Comparison of ENCODE assay signal across 8 cellular contexts in the genomic region with DNA sequence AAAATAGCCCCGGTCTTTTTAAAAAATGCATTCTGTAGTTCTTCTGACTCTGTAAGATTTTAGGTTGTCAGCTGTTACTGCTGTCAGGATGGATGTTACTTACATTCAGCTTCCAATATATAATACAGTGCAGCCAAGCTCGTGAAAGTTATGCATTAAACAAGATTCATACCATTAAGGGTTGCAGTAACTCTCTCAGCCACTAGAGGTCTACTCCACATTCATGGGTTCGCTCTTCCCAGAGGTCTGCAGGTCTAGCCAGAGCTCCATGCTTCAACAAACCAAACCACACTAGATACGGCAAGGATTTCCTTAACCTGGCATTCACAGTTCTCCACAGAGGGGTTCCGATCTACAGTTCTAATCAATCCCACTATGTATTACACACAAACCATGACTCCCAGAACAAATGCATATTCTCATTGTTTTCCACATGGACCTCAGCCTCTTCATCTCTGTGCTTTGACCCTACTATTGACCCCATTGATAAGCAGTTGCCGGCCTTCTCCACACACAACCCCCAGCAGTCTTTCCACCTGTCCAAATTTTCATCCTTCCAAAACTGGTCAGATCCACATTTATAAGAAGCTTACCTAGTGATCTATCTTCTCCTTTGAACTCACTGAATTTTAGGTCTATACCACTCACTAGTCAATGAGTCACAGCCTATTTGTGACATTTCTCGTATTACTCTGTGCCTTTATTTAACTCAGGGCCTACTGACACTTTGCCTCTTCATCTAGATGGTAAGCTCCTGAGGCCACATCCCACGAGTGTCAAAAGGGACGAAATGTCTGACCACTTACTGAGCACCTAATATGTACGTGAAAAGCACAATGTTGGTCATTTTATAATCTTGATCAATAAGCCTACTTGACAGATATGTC. TPM values are rescaled to one million over a fixed set of nuclear protein-coding genes. Genes with fewer than 3 reads are reported as not detected.
DNase-seq lines count a peak whose midpoint lies in the region; ATAC-seq and TF ChIP-seq lines count a peak whose summit lies in the region.

No MANE protein-coding gene starts in this region.

- H3K36me3 ChIP-seq in Peyer's patch: no peaks in the 10 kb centered on the region
- no peaks in the 10 kb centered on the region for H3K36me3 ChIP-seq in esophagus squamous epithelium
- H3K36me3 ChIP-seq in aorta (ENCODE audit: control insufficient read depth in 1 of 2, insufficient read depth in 2 of 2, low read length in 1 of 2): no peaks in the 10 kb centered on the region

- H3K4me3 ChIP-seq in Peyer's patch: no peak overlapping the region
- no peak overlapping the region for H3K4me3 ChIP-seq in esophagus squamous epithelium
- no peak overlapping the region for H3K4me3 ChIP-seq in retinal pigment epithelial cell (ENCODE audit: low read length)
- no peak overlapping the region for H3K4me3 ChIP-seq in aorta (ENCODE audit: low read length in 2 of 2)

- no peak overlapping the region for H3K4me3 Mint-ChIP-seq in CD4-positive, alpha-beta T cell

- H3K9me3 ChIP-seq in CD4-positive, alpha-beta T cell (ENCODE audit: control insufficient read depth, low read length): no peaks in the 10 kb centered on the region
- no peaks in the 10 kb centered on the region for H3K9me3 ChIP-seq in Peyer's patch
- H3K9me3 ChIP-seq in esophagus squamous epithelium: no peaks in the 10 kb centered on the region
- no peaks in the 10 kb centered on the region for H3K9me3 ChIP-seq in aorta (ENCODE audit: control insufficient read depth, low read length)

- H3K36me3 Mint-ChIP-seq in CD4-positive, alpha-beta T cell (ENCODE audit: low read depth): no peaks in the 10 kb centered on the region

- CTCF ChIA-PET in CD4-positive, alpha-beta T cell (lab: Charles Lee): interaction anchor here (1.0 to 1.1 kb wide), 4 partner anchors 12 to 17 kb away, joined by 4 to 6 read pairs (median 4); no protein-coding TSS in a partner anchor

- no peaks in the 10 kb centered on the region for H3K4me1 Mint-ChIP-seq in CD4-positive, alpha-beta T cell (ENCODE audit: low read depth)

- TF ChIP-seq POLR2A in Peyer's patch (IDR thresholded peaks at IDR 0.05): no peak
- TF ChIP-seq POLR2A in esophagus squamous epithelium (IDR thresholded peaks at IDR 0.05): no peak

- peaks cover 9% of the 10 kb centered on the region for H3K27me3 Mint-ChIP-seq in CD4-positive, alpha-beta T cell

- no peak for DNase-seq in CD4-positive, alpha-beta T cell
- DNase-seq in GM13977 (ENCODE audit: low spot score): peak; percentile 49
- no peak for DNase-seq in Peyer's patch
- no peak for DNase-seq in esophagus squamous epithelium (lab: John Stamatoyannopoulos, UW)
- DNase-seq in retinal pigment epithelial cell (ENCODE audit: low read depth): no peak
- no peak for DNase-seq in aorta

- POLR2A ChIA-PET in CD4-positive, alpha-beta T cell (lab: Charles Lee): no interaction called here

- TF ChIP-seq CTCF in CD4-positive, alpha-beta T cell (IDR thresholded peaks at IDR 0.05): peak; percentile 65
- TF ChIP-seq CTCF in GM13977 (IDR thresholded peaks at IDR 0.05; ENCODE audit: extremely low read depth, insufficient read depth, missing control alignments): peak; percentile 76
- peak in 5 of 6 experiments; percentile 14 to 56 (median 48) for TF ChIP-seq CTCF in Peyer's patch (IDR thresholded peaks at IDR 0.05)
- peak in 5 of 6 experiments; percentile 35 to 59 (median 48) for TF ChIP-seq CTCF in esophagus squamous epithelium (IDR thresholded peaks at IDR 0.05)
- peak; percentile 80 for TF ChIP-seq CTCF in retinal pigment epithelial cell (conservative IDR thresholded peaks at IDR 0.05; ENCODE audit: low read depth, low read length)

- 85 to 86% methylated on average over 10 of the region's 10 CpGs for WGBS in esophagus squamous epithelium, 2 donors
- WGBS in aorta, 2 donors: 89 to 90% methylated on average over 10 of the region's 10 CpGs

- in situ Hi-C loops in GM13977 (cut with MboI; ENCODE audit: low pct_unique_long_range_greater_than_20kb, low sequenced_read_pairs, unreplicated experiment): no loop called here

- H3K9me3 Mint-ChIP-seq in CD4-positive, alpha-beta T cell: no peaks in the 10 kb centered on the region

- peaks cover 4% of the 10 kb centered on the region for H3K27me3 ChIP-seq in CD4-positive, alpha-beta T cell (ENCODE audit: control insufficient read depth, insufficient read depth, low read length)
- no peaks in the 10 kb centered on the region for H3K27me3 ChIP-seq in Peyer's patch
- H3K27me3 ChIP-seq in esophagus squamous epithelium: no peaks in the 10 kb centered on the region
- H3K27me3 ChIP-seq in aorta (ENCODE audit: control insufficient read depth in 1 of 2, insufficient read depth in 2 of 2, low read length in 1 of 2): no peaks in the 10 kb centered on the region

- H3K27ac ChIP-seq in CD4-positive, alpha-beta T cell (ENCODE audit: low read depth, low read length): no peak overlapping the region
- H3K27ac ChIP-seq in Peyer's patch: no peak overlapping the region
- H3K27ac ChIP-seq in esophagus squamous epithelium: no peak overlapping the region
- no peak overlapping the region for H3K27ac ChIP-seq in aorta (ENCODE audit: low read depth in 1 of 2, low read length in 2 of 2)

- intact Hi-C loops in CD4-positive, alpha-beta T cell (cut with DNase I, micrococcal nuclease): no loop called here
- intact Hi-C loops in esophagus squamous epithelium (cut with DNase I) (no loop called here), aorta (cut with DNase I) (no loop called here)

- H3K27ac Mint-ChIP-seq in CD4-positive, alpha-beta T cell: no peak overlapping the region

- ATAC-seq in CD4-positive, alpha-beta T cell (ENCODE audit: poor library complexity): no peak
- no peak for ATAC-seq in GM19467 (IDR thresholded peaks at IDR 0.05; ENCODE audit: unreplicated experiment)
- no peak for ATAC-seq in aorta (ENCODE audit: low FRiP score)
- ATAC-seq in HG02938 (IDR thresholded peaks at IDR 0.05; ENCODE audit: unreplicated experiment): no peak

- H3K4me1 ChIP-seq in Peyer's patch: no peaks in the 10 kb centered on the region
- H3K4me1 ChIP-seq in esophagus squamous epithelium: peaks cover 0 to 21% (median 0%) of the 10 kb centered on the region in 3 donors
- H3K4me1 ChIP-seq in aorta (ENCODE audit: control insufficient read depth in 1 of 2, insufficient read depth in 2 of 2, low read length in 2 of 2): peaks cover 0 to 1% of the 10 kb centered on the region in 2 donors

RNA-seq across cellular contexts. Expression of gene RORA, which starts 33.7 kb away (rescaled TPM):
- 100 to 1,000 TPM; 176 to 188 TPM for total RNA-seq in CD4-positive, alpha-beta T cell
- total RNA-seq in Peyer's patch (100 to 1,000 TPM in 1 of 4 donors, 10 to 100 TPM in 3; 15.8 to 213 (median 25.2) TPM), esophagus squamous epithelium (10 to 100 TPM; 22.1 to 56.6 (median 36.0) TPM), aorta (10 to 100 TPM; 26.9 to 51.7 TPM)
- polyA plus RNA-seq in aorta: 1 to 10 TPM; 7.3 to 7.5 TPM
